1 cellular context compared by ENCODE assay signal in the genomic region with DNA sequence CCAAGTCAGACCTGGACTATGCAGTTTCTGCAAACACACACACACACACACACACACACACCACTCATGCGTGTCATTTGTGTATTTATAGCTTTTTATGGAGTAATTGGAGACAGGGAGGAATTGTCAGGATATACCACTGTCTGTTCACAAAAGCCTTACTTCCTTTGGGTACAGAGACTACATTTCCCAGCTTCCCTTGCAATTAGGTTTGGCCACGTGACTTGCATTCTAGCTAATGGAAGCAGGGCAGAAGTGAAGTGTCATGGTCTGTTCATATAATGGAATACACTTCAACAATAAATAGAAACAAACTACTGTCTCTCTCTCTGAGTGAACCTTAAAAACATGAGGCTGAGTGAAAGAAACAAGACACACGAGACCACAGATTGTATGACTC.
TF ChIP-seq lines count a peak whose summit lies in the region.

No MANE protein-coding gene starts in this region.

TF ChIP-seq in K562, 482 proteins besides CTCF, POLR2A, EP300 and RAD21 (continues in another document):
- TF ChIP-seq, protein P1, sequence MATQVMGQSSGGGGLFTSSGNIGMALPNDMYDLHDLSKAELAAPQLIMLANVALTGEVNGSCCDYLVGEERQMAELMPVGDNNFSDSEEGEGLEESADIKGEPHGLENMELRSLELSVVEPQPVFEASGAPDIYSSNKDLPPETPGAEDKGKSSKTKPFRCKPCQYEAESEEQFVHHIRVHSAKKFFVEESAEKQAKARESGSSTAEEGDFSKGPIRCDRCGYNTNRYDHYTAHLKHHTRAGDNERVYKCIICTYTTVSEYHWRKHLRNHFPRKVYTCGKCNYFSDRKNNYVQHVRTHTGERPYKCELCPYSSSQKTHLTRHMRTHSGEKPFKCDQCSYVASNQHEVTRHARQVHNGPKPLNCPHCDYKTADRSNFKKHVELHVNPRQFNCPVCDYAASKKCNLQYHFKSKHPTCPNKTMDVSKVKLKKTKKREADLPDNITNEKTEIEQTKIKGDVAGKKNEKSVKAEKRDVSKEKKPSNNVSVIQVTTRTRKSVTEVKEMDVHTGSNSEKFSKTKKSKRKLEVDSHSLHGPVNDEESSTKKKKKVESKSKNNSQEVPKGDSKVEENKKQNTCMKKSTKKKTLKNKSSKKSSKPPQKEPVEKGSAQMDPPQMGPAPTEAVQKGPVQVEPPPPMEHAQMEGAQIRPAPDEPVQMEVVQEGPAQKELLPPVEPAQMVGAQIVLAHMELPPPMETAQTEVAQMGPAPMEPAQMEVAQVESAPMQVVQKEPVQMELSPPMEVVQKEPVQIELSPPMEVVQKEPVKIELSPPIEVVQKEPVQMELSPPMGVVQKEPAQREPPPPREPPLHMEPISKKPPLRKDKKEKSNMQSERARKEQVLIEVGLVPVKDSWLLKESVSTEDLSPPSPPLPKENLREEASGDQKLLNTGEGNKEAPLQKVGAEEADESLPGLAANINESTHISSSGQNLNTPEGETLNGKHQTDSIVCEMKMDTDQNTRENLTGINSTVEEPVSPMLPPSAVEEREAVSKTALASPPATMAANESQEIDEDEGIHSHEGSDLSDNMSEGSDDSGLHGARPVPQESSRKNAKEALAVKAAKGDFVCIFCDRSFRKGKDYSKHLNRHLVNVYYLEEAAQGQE (CRISPR knock-in tag; IDR thresholded peaks at IDR 0.05; ENCODE audit: low read depth) = no peak
- TF ChIP-seq, protein P2, sequence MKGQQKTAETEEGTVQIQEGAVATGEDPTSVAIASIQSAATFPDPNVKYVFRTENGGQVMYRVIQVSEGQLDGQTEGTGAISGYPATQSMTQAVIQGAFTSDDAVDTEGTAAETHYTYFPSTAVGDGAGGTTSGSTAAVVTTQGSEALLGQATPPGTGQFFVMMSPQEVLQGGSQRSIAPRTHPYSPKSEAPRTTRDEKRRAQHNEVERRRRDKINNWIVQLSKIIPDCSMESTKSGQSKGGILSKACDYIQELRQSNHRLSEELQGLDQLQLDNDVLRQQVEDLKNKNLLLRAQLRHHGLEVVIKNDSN (CRISPR knock-in tag; IDR thresholded peaks at IDR 0.05) = peak; percentile 76
- TF ChIP-seq POLR2AphosphoS2 (IDR thresholded peaks at IDR 0.05; ENCODE audit: low read length) = no peak
- TF ChIP-seq ZNF354B (CRISPR knock-in tag; IDR thresholded peaks at IDR 0.05) = no peak
- TF ChIP-seq ZNF785 (CRISPR knock-in tag; IDR thresholded peaks at IDR 0.05) = no peak
- TF ChIP-seq TOE1 (IDR thresholded peaks at IDR 0.05; ENCODE audit: borderline replicate concordance) = peak; percentile 62; the same call in 1 of the 2 replicates
- TF ChIP-seq TOE1 (CRISPR knock-in tag; IDR thresholded peaks at IDR 0.05; ENCODE audit: borderline replicate concordance, low read depth) = no peak
- TF ChIP-seq, protein P3, sequence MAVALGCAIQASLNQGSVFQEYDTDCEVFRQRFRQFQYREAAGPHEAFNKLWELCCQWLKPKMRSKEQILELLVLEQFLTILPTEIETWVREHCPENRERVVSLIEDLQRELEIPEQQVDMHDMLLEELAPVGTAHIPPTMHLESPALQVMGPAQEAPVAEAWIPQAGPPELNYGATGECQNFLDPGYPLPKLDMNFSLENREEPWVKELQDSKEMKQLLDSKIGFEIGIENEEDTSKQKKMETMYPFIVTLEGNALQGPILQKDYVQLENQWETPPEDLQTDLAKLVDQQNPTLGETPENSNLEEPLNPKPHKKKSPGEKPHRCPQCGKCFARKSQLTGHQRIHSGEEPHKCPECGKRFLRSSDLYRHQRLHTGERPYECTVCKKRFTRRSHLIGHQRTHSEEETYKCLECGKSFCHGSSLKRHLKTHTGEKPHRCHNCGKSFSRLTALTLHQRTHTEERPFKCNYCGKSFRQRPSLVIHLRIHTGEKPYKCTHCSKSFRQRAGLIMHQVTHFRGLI (CRISPR knock-in tag; IDR thresholded peaks at IDR 0.05) = no peak
- TF ChIP-seq CAMTA2 (CRISPR knock-in tag; conservative IDR thresholded peaks at IDR 0.05) = no peak
- TF ChIP-seq, protein P4, sequence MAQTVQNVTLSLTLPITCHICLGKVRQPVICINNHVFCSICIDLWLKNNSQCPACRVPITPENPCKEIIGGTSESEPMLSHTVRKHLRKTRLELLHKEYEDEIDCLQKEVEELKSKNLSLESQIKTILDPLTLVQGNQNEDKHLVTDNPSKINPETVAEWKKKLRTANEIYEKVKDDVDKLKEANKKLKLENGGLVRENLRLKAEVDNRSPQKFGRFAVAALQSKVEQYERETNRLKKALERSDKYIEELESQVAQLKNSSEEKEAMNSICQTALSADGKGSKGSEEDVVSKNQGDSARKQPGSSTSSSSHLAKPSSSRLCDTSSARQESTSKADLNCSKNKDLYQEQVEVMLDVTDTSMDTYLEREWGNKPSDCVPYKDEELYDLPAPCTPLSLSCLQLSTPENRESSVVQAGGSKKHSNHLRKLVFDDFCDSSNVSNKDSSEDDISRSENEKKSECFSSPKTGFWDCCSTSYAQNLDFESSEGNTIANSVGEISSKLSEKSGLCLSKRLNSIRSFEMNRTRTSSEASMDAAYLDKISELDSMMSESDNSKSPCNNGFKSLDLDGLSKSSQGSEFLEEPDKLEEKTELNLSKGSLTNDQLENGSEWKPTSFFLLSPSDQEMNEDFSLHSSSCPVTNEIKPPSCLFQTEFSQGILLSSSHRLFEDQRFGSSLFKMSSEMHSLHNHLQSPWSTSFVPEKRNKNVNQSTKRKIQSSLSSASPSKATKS (CRISPR knock-in tag; IDR thresholded peaks at IDR 0.05) = no peak
- no peak for TF ChIP-seq ZNF384 (IDR thresholded peaks at IDR 0.05; ENCODE audit: low read depth, low read length)
- TF ChIP-seq BMI1 (IDR thresholded peaks at IDR 0.05; ENCODE audit: low read length) = no peak
- TF ChIP-seq TRIM28 (IDR thresholded peaks at IDR 0.05) = no peak
- TF ChIP-seq KDM4B (IDR thresholded peaks at IDR 0.05; ENCODE audit: borderline replicate concordance in 2 of 2, low read depth in 1 of 2) = no peak
- TF ChIP-seq, protein P5, sequence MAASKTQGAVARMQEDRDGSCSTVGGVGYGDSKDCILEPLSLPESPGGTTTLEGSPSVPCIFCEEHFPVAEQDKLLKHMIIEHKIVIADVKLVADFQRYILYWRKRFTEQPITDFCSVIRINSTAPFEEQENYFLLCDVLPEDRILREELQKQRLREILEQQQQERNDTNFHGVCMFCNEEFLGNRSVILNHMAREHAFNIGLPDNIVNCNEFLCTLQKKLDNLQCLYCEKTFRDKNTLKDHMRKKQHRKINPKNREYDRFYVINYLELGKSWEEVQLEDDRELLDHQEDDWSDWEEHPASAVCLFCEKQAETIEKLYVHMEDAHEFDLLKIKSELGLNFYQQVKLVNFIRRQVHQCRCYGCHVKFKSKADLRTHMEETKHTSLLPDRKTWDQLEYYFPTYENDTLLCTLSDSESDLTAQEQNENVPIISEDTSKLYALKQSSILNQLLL (CRISPR knock-in tag; IDR thresholded peaks at IDR 0.05; ENCODE audit: borderline replicate concordance) = no peak
- no peak for TF ChIP-seq HNRNPUL1 (IDR thresholded peaks at IDR 0.05; ENCODE audit: low read length)
- peak; percentile 38; the same call in 1 of the 2 replicates for TF ChIP-seq CBFA2T2 (conservative IDR thresholded peaks at IDR 0.05)
- TF ChIP-seq, protein P6, sequence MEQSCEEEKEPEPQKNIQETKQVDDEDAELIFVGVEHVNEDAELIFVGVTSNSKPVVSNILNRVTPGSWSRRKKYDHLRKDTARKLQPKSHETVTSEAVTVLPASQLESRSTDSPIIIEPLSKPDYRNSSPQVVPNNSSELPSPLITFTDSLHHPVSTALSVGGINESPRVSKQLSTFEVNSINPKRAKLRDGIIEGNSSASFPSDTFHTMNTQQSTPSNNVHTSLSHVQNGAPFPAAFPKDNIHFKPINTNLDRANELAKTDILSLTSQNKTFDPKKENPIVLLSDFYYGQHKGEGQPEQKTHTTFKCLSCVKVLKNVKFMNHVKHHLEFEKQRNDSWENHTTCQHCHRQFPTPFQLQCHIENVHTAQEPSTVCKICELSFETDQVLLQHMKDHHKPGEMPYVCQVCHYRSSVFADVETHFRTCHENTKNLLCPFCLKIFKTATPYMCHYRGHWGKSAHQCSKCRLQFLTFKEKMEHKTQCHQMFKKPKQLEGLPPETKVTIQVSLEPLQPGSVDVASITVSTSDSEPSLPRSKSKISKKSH (CRISPR knock-in tag; IDR thresholded peaks at IDR 0.05) = no peak
- no peak for TF ChIP-seq DIDO1 (tag; IDR thresholded peaks at IDR 0.05; ENCODE audit: low read depth)
- TF ChIP-seq, protein P7, sequence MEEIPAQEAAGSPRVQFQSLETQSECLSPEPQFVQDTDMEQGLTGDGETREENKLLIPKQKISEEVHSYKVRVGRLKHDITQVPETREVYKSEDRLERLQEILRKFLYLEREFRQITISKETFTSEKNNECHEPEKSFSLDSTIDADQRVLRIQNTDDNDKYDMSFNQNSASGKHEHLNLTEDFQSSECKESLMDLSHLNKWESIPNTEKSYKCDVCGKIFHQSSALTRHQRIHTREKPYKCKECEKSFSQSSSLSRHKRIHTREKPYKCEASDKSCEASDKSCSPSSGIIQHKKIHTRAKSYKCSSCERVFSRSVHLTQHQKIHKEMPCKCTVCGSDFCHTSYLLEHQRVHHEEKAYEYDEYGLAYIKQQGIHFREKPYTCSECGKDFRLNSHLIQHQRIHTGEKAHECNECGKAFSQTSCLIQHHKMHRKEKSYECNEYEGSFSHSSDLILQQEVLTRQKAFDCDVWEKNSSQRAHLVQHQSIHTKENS (CRISPR knock-in tag; IDR thresholded peaks at IDR 0.05) = no peak
- no peak for TF ChIP-seq CBX3 (IDR thresholded peaks at IDR 0.05; ENCODE audit: borderline replicate concordance in 1 of 2, low read length in 2 of 2)
- TF ChIP-seq, protein P8, sequence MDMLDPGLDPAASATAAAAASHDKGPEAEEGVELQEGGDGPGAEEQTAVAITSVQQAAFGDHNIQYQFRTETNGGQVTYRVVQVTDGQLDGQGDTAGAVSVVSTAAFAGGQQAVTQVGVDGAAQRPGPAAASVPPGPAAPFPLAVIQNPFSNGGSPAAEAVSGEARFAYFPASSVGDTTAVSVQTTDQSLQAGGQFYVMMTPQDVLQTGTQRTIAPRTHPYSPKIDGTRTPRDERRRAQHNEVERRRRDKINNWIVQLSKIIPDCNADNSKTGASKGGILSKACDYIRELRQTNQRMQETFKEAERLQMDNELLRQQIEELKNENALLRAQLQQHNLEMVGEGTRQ (CRISPR knock-in tag; IDR thresholded peaks at IDR 0.05) = peak; percentile 91
- TF ChIP-seq SRF (CRISPR knock-in tag; IDR thresholded peaks at IDR 0.05) = no peak
- TF ChIP-seq SIX5 (IDR thresholded peaks at IDR 0.05; ENCODE audit: borderline replicate concordance in 1 of 2, insufficient read depth in 1 of 2, low read depth in 1 of 2, low read length in 2 of 2) = peak; percentile 46 to 47; a peak in 2 of 4 replicates
- no peak for TF ChIP-seq PPARD (CRISPR knock-in tag; IDR thresholded peaks at IDR 0.05)
- TF ChIP-seq ZNF75A (CRISPR knock-in tag; IDR thresholded peaks at IDR 0.05) = no peak
- TF ChIP-seq, protein P9, sequence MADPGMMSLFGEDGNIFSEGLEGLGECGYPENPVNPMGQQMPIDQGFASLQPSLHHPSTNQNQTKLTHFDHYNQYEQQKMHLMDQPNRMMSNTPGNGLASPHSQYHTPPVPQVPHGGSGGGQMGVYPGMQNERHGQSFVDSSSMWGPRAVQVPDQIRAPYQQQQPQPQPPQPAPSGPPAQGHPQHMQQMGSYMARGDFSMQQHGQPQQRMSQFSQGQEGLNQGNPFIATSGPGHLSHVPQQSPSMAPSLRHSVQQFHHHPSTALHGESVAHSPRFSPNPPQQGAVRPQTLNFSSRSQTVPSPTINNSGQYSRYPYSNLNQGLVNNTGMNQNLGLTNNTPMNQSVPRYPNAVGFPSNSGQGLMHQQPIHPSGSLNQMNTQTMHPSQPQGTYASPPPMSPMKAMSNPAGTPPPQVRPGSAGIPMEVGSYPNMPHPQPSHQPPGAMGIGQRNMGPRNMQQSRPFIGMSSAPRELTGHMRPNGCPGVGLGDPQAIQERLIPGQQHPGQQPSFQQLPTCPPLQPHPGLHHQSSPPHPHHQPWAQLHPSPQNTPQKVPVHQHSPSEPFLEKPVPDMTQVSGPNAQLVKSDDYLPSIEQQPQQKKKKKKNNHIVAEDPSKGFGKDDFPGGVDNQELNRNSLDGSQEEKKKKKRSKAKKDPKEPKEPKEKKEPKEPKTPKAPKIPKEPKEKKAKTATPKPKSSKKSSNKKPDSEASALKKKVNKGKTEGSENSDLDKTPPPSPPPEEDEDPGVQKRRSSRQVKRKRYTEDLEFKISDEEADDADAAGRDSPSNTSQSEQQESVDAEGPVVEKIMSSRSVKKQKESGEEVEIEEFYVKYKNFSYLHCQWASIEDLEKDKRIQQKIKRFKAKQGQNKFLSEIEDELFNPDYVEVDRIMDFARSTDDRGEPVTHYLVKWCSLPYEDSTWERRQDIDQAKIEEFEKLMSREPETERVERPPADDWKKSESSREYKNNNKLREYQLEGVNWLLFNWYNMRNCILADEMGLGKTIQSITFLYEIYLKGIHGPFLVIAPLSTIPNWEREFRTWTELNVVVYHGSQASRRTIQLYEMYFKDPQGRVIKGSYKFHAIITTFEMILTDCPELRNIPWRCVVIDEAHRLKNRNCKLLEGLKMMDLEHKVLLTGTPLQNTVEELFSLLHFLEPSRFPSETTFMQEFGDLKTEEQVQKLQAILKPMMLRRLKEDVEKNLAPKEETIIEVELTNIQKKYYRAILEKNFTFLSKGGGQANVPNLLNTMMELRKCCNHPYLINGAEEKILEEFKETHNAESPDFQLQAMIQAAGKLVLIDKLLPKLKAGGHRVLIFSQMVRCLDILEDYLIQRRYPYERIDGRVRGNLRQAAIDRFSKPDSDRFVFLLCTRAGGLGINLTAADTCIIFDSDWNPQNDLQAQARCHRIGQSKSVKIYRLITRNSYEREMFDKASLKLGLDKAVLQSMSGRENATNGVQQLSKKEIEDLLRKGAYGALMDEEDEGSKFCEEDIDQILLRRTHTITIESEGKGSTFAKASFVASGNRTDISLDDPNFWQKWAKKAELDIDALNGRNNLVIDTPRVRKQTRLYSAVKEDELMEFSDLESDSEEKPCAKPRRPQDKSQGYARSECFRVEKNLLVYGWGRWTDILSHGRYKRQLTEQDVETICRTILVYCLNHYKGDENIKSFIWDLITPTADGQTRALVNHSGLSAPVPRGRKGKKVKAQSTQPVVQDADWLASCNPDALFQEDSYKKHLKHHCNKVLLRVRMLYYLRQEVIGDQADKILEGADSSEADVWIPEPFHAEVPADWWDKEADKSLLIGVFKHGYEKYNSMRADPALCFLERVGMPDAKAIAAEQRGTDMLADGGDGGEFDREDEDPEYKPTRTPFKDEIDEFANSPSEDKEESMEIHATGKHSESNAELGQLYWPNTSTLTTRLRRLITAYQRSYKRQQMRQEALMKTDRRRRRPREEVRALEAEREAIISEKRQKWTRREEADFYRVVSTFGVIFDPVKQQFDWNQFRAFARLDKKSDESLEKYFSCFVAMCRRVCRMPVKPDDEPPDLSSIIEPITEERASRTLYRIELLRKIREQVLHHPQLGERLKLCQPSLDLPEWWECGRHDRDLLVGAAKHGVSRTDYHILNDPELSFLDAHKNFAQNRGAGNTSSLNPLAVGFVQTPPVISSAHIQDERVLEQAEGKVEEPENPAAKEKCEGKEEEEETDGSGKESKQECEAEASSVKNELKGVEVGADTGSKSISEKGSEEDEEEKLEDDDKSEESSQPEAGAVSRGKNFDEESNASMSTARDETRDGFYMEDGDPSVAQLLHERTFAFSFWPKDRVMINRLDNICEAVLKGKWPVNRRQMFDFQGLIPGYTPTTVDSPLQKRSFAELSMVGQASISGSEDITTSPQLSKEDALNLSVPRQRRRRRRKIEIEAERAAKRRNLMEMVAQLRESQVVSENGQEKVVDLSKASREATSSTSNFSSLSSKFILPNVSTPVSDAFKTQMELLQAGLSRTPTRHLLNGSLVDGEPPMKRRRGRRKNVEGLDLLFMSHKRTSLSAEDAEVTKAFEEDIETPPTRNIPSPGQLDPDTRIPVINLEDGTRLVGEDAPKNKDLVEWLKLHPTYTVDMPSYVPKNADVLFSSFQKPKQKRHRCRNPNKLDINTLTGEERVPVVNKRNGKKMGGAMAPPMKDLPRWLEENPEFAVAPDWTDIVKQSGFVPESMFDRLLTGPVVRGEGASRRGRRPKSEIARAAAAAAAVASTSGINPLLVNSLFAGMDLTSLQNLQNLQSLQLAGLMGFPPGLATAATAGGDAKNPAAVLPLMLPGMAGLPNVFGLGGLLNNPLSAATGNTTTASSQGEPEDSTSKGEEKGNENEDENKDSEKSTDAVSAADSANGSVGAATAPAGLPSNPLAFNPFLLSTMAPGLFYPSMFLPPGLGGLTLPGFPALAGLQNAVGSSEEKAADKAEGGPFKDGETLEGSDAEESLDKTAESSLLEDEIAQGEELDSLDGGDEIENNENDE (IDR thresholded peaks at IDR 0.05; ENCODE audit: low read depth, low read length) = no peak
- no peak for TF ChIP-seq ZEB2 (IDR thresholded peaks at IDR 0.05)
- TF ChIP-seq MCM2 (IDR thresholded peaks at IDR 0.05; ENCODE audit: low read depth) = no peak
